Comparison of ENCODE assay signal across 16 cellular contexts in genomic region chrX:131861088-131861787, GRCh38.
DNase-seq lines count a peak whose midpoint lies in the region; ATAC-seq and TF ChIP-seq lines count a peak whose summit lies in the region.
"Had no signal": no experiment of that assay in that cellular context is flagged by ENCODE, and none has a peak within 500 bp of the region (broad histone marks: within the 10 kb centered on the region; RNA-seq: fewer than 3 reads in every experiment).

No MANE protein-coding gene starts in this region.

- in situ Hi-C loops in GM23248 (cut with MboI) = no loop called here

- TF ChIP-seq CTCF in fibroblast of pulmonary artery (IDR thresholded peaks at IDR 0.05; ENCODE audit: low read length, missing control alignments) (no peak), coronary artery (IDR thresholded peaks at IDR 0.05) (no peak)

- H3K9me3 ChIP-seq in GM23248 (ENCODE audit: low read depth) = no peaks in the 10 kb centered on the region
- H3K9me3 ChIP-seq: A549, BE2C had no signal

- H3F3A ChIP-seq in GM23248 (ENCODE audit: insufficient read depth) = no peaks in the 10 kb centered on the region

- H3K79me2 ChIP-seq in GM23248 (ENCODE audit: insufficient read depth) = no peaks in the 10 kb centered on the region

- no peaks in the 10 kb centered on the region for H3K9me2 ChIP-seq in GM23248 (ENCODE audit: insufficient read depth)

- no peaks in the 10 kb centered on the region for H4K20me1 ChIP-seq in GM23248 (ENCODE audit: insufficient read depth)

- no peak overlapping the region for H3K27ac ChIP-seq in GM23248
- no peak overlapping the region for H3K27ac ChIP-seq in coronary artery
- H3K27ac ChIP-seq: A549, C4-2B, HL-60 had no signal

- H3K36me3 ChIP-seq in GM23248 (ENCODE audit: low read depth) = no peaks in the 10 kb centered on the region
- H3K36me3 ChIP-seq: BE2C had no signal

- no peaks in the 10 kb centered on the region for H3K27me3 ChIP-seq in GM23248 (replicated peaks; ENCODE audit: insufficient read depth)
- H3K27me3 ChIP-seq: BE2C had no signal

- H3K4me1 ChIP-seq in GM23248 (ENCODE audit: insufficient read depth) = no peaks in the 10 kb centered on the region
- H3K4me1 ChIP-seq: A549, BE2C had no signal

- H3K4me2 ChIP-seq in GM23248 (ENCODE audit: unreplicated experiment) = no peak overlapping the region
- H3K4me2 ChIP-seq: A549 had no signal

- H3K4me3 ChIP-seq in GM23248 = no peak overlapping the region
- H3K4me3 ChIP-seq in fibroblast of pulmonary artery (replicated peaks; ENCODE audit: low read depth, low read length) = no peak overlapping the region
- H3K4me3 ChIP-seq in coronary artery = no peak overlapping the region
- H3K4me3 ChIP-seq: A549 had no signal

- H3K9ac ChIP-seq in GM23248 = no peak overlapping the region

- no peak for ATAC-seq in GM21367 (IDR thresholded peaks at IDR 0.05; ENCODE audit: unreplicated experiment)
- ATAC-seq: A549, HCT116 had no signal

- H2AFZ ChIP-seq in GM23248 = no peak overlapping the region

- DNase-seq in GM23248 (peak; percentile 0), RKO (ENCODE audit: low spot score) (peak; percentile 12), amniotic epithelial cell (ENCODE audit: low read depth) (peak; percentile 51), fibroblast of pulmonary artery (ENCODE audit: low read depth) (peak; percentile 0), cerebellar nuclear complex (lab: John Stamatoyannopoulos, UW) (no peak), coronary artery (ENCODE audit: low spot score) (no peak)
- DNase-seq in stimulated activated naive CD4-positive, alpha-beta T cell treated with Interleukin-2 at 50 U/mL for 16 hours (lab: John Stamatoyannopoulos, UW) = no peak
- DNase-seq: BE2C; CD4-positive, alpha-beta memory T cell; DMS79; GDM1 had no signal

- 39 to 60% methylated on average over 6 of the region's 6 CpGs for WGBS in GM23248 (ENCODE audit: low coverage in 1 of 2, low lambda C conversion rate in 2 of 2, missing lambda C conversion rate in 2 of 2), 2 experiments

Comparison
In these comparisons a context has a peak if more than half of its experiments do, and no peak if none do; other contexts are left out.
1. DNase-seq: peak in GM23248 (single experiment), RKO (single experiment), amniotic epithelial cell (single experiment) and fibroblast of pulmonary artery (single experiment); none in stimulated activated naive CD4-positive, alpha-beta T cell treated with Interleukin-2 at 50 U/mL for 16 hours (single experiment), cerebellar nuclear complex (0 of 2) and coronary artery (single experiment).